In the genomic region with DNA sequence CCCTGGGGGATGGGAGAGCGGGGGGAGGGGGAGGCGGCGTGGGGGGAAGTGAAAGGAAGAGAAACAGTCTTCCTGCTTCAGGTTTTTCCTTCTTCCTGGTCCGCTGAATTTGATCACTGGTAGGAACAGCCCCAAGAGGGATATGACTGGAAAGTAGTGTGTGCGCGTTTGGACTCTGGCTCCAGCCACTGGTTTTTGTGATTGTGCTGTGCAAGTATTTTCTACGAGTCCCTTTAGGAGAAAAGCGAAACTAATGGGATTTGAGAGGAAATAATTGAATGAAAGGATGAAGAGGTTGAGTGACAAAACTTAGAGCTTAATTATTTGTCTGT, we compare ENCODE assay signal across 7 cellular contexts. TPM values are rescaled to one million over a fixed set of nuclear protein-coding genes. Genes with fewer than 3 reads are reported as not detected.
A peak's percentile ranks its signal among the peaks of the same experiment; 100 is the strongest.
DNase-seq lines count a peak whose midpoint lies in the region; ATAC-seq and TF ChIP-seq lines count a peak whose summit lies in the region.

No MANE protein-coding gene starts in this region.

- peaks cover 4% of the 10 kb centered on the region for H3K4me1 ChIP-seq in mammary epithelial cell (ENCODE audit: insufficient read depth, low read length)
- H3K4me1 ChIP-seq in liver (ENCODE audit: control insufficient read depth in 4 of 4, insufficient read depth in 4 of 4, low read length in 3 of 4) = peaks cover 0 to 17% (median 4%) of the 10 kb centered on the region in 4 donors
- peaks cover 0 to 4% of the 10 kb centered on the region in 2 donors for H3K4me1 ChIP-seq in thyroid gland

- peaks cover 49% of the 10 kb centered on the region for H3K79me2 ChIP-seq in mammary epithelial cell (ENCODE audit: insufficient read depth, low read length)

- H2AFZ ChIP-seq in mammary epithelial cell (ENCODE audit: low read depth, low read length) = peak overlapping the region; percentile 91

- no peak for TF ChIP-seq CTCF in mammary epithelial cell (conservative IDR thresholded peaks at IDR 0.05 in 1 of 2, IDR thresholded peaks at IDR 0.05 in 1 of 2; ENCODE audit: extremely low read depth in 1 of 2, insufficient read depth in 1 of 2, low read depth in 1 of 2, low read length in 2 of 2)
- TF ChIP-seq CTCF in liver (IDR thresholded peaks at IDR 0.05; ENCODE audit: low read depth, low read length, missing input control) = no peak
- no peak for TF ChIP-seq CTCF in thyroid gland (IDR thresholded peaks at IDR 0.05)

- H3K27me3 ChIP-seq in mammary epithelial cell (ENCODE audit: insufficient read depth, low read length) (peaks cover 3% of the 10 kb centered on the region), liver (ENCODE audit: control insufficient read depth in 4 of 4, insufficient read depth in 4 of 4, low read length in 3 of 4) (no peaks in the 10 kb centered on the region), thyroid gland (no peaks in the 10 kb centered on the region)

- 12% methylated on average over 3 of the region's 8 CpGs for WGBS in mammary epithelial cell (ENCODE audit: low coverage, missing lambda C conversion rate)
- WGBS in liver = under 1% methylated on average over 8 of the region's 8 CpGs
- WGBS in thyroid gland, 2 donors = 1 to 3% methylated on average over 5 to 7 of the region's 8 CpGs

- BruUV-seq in mammary epithelial cell (replicated peaks; lab: Mats Ljungman, UMichigan) = no TSS peak

- peak overlapping the region; percentile 44 for H3K27ac ChIP-seq in mammary epithelial cell (ENCODE audit: insufficient read depth, low read depth, low read length)
- peak overlapping the region; percentile 83 to 91 for H3K27ac ChIP-seq in liver (ENCODE audit: low read depth in 1 of 2, low read length in 2 of 2)
- peak overlapping the region in 2 of 3 donors; percentile 70 to 81 for H3K27ac ChIP-seq in thyroid gland

- intact Hi-C loops in mammary epithelial cell (cut with micrococcal nuclease) = no loop called here
- intact Hi-C loops in thyroid gland (cut with DNase I) = no loop called here

- H3K36me3 ChIP-seq in mammary epithelial cell (ENCODE audit: insufficient read depth, low read length) (no peaks in the 10 kb centered on the region), liver (ENCODE audit: control insufficient read depth in 4 of 4, insufficient read depth in 3 of 4, low read depth in 1 of 4, low read length in 3 of 4) (no peaks in the 10 kb centered on the region), thyroid gland (no peaks in the 10 kb centered on the region)

- H3K9me3 ChIP-seq in mammary epithelial cell (replicated peaks; ENCODE audit: insufficient read depth, low read length) (no peaks in the 10 kb centered on the region), liver (ENCODE audit: control insufficient read depth in 4 of 4, low read length in 3 of 4) (no peaks in the 10 kb centered on the region), thyroid gland (no peaks in the 10 kb centered on the region)

- no peaks in the 10 kb centered on the region for H4K20me1 ChIP-seq in mammary epithelial cell (ENCODE audit: insufficient read depth, low read length)

- TF ChIP-seq RAD21 in liver (IDR thresholded peaks at IDR 0.05) = no peak

- H3K9ac ChIP-seq in mammary epithelial cell (ENCODE audit: insufficient read depth, low read length) = peak overlapping the region; percentile 69
- H3K9ac ChIP-seq in liver (ENCODE audit: low read depth in 1 of 2, low read length in 2 of 2) = peak overlapping the region; percentile 37 to 66

- CTCF ChIA-PET in mammary epithelial cell (lab: Charles Lee; ENCODE audit: low non-redundant PET) = no interaction called here

- no peak for ATAC-seq in GM21381 (IDR thresholded peaks at IDR 0.05; ENCODE audit: unreplicated experiment)

- in situ Hi-C loops in mammary epithelial cell (cut with MboI; ENCODE audit: low sequenced_read_pairs in 2 of 2) = no loop called here

- dilution Hi-C loops in mammary epithelial cell (cut with HindIII; ENCODE audit: low sequenced_read_pairs) = no loop called here

- H3K4me3 ChIP-seq in mammary epithelial cell (replicated peaks in 1 of 3; ENCODE audit: insufficient read depth in 1 of 3, low read depth in 2 of 3, low read length in 3 of 3) (peak overlapping the region; percentile 60 to 72 (median 72)), liver (ENCODE audit: low read depth in 1 of 3, low read length in 3 of 3) (peak overlapping the region; percentile 70 to 71 (median 71)), thyroid gland (replicated peaks in 1 of 3) (peak overlapping the region in 2 of 3 donors; percentile 32 to 37)

- DNase-seq in LHCN-M2 (ENCODE audit: low read depth) (peak; percentile 18), mammary epithelial cell (peak; percentile 12), thyroid gland (peak in 1 of 2 donors; percentile 30), retina (no peak)
- DNase-seq in activated naive CD4-positive, alpha-beta T cell treated with Interleukin-2 at 50 U/mL for 16 hours = no peak

- peak overlapping the region; percentile 65 for H3K4me2 ChIP-seq in mammary epithelial cell (ENCODE audit: insufficient read depth, low read depth, low read length)

- TF ChIP-seq POLR2A in thyroid gland (IDR thresholded peaks at IDR 0.05) = no peak

TF ChIP-seq in liver, 16 proteins besides CTCF, POLR2A, EP300 and RAD21:
- TF ChIP-seq FOXA2 (IDR thresholded peaks at IDR 0.05) (no peak), HNF4A (conservative IDR thresholded peaks at IDR 0.05) (no peak), GABPA (IDR thresholded peaks at IDR 0.05 in 1 of 2, conservative IDR thresholded peaks at IDR 0.05 in 1 of 2) (no peak), RXRA (IDR thresholded peaks at IDR 0.05) (peak in 1 of 2 donors; percentile 5), TAF1 (conservative IDR thresholded peaks at IDR 0.05) (no peak), SP1 (IDR thresholded peaks at IDR 0.05) (no peak)
- TF ChIP-seq, protein P1, sequence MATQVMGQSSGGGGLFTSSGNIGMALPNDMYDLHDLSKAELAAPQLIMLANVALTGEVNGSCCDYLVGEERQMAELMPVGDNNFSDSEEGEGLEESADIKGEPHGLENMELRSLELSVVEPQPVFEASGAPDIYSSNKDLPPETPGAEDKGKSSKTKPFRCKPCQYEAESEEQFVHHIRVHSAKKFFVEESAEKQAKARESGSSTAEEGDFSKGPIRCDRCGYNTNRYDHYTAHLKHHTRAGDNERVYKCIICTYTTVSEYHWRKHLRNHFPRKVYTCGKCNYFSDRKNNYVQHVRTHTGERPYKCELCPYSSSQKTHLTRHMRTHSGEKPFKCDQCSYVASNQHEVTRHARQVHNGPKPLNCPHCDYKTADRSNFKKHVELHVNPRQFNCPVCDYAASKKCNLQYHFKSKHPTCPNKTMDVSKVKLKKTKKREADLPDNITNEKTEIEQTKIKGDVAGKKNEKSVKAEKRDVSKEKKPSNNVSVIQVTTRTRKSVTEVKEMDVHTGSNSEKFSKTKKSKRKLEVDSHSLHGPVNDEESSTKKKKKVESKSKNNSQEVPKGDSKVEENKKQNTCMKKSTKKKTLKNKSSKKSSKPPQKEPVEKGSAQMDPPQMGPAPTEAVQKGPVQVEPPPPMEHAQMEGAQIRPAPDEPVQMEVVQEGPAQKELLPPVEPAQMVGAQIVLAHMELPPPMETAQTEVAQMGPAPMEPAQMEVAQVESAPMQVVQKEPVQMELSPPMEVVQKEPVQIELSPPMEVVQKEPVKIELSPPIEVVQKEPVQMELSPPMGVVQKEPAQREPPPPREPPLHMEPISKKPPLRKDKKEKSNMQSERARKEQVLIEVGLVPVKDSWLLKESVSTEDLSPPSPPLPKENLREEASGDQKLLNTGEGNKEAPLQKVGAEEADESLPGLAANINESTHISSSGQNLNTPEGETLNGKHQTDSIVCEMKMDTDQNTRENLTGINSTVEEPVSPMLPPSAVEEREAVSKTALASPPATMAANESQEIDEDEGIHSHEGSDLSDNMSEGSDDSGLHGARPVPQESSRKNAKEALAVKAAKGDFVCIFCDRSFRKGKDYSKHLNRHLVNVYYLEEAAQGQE (IDR thresholded peaks at IDR 0.05) = no peak
- TF ChIP-seq, protein P2, sequence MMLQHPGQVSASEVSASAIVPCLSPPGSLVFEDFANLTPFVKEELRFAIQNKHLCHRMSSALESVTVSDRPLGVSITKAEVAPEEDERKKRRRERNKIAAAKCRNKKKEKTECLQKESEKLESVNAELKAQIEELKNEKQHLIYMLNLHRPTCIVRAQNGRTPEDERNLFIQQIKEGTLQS (IDR thresholded peaks at IDR 0.05) = no peak
- TF ChIP-seq, protein P3, sequence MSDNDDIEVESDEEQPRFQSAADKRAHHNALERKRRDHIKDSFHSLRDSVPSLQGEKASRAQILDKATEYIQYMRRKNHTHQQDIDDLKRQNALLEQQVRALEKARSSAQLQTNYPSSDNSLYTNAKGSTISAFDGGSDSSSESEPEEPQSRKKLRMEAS (IDR thresholded peaks at IDR 0.05) = peak; percentile 16

RNA-seq across cellular contexts. Expression of a gene that starts 0.8 kb away (rescaled TPM):
- total RNA-seq in LHCN-M2 (2014; rRNA removed) = 16.6 and 17.6 TPM in 2 replicates
- polyA plus RNA-seq in LHCN-M2 (2012) = 4.1 TPM
- total RNA-seq in mammary epithelial cell = 10 to 100 TPM; 13.9 to 14.0 TPM
- polyA plus RNA-seq in mammary epithelial cell = 13.2 TPM
- polyA minus RNA-seq in mammary epithelial cell = 16.3 TPM
- 1 to 10 TPM; 1.2 to 6.6 TPM for total RNA-seq in liver
- 1 to 10 TPM; 1.7 to 1.8 TPM for polyA plus RNA-seq in liver
- total RNA-seq in thyroid gland = 10 to 100 TPM; 23.7 to 28.5 (median 24.0) TPM

Comparison
In these comparisons a context has a peak if more than half of its experiments do, and no peak if none do; other contexts are left out.
1. DNase-seq: peak in LHCN-M2 (single experiment) and mammary epithelial cell (single experiment); none in activated naive CD4-positive, alpha-beta T cell treated with Interleukin-2 at 50 U/mL for 16 hours (single experiment) and retina (single experiment).
2. Peak in every context shown above with its lines, with median percentiles within 50 percentile points of each other: H3K27ac ChIP-seq and H3K4me3 ChIP-seq.